ENCODE assay signal across 10 cellular contexts in the genomic region with DNA sequence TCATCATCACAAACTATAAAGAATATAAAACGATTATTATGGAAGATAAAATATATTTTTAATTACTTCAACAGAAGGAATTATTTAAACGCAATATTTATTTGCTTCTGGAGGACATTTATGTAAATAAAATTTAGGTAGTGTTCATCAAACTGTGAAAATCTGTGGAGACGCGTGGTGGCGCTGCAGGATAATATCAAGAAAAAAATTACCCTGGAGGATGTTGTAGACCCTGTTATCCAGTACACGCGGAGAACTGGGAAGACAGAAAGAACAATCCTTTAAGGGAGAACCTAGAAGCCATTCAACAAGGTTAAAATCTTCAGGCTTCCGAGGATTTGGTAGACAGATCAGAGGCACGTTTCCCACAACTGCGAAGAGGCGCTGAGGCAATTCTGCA. TPM values are rescaled to one million over a fixed set of nuclear protein-coding genes. Genes with fewer than 3 reads are reported as not detected.
DNase-seq lines count a peak whose midpoint lies in the region; ATAC-seq and TF ChIP-seq lines count a peak whose summit lies in the region.
"Had no signal": no experiment of that assay in that cellular context is flagged by ENCODE, and none has a peak within 500 bp of the region (broad histone marks: within the 10 kb centered on the region; RNA-seq: fewer than 3 reads in every experiment).

A gene (plus strand): TSS at position 242 of the 400 bp plus-strand sequence. CDS start 189 bp downstream, outside the sequence.

- H3K27me3 ChIP-seq in ovary, result no peaks in the 10 kb centered on the region

- intact Hi-C loops in ovary (cut with DNase I) (no loop called here), left colon (cut with DNase I, micrococcal nuclease) (no loop called here)

- no peak within 1 kb of the TSS for H3K27ac ChIP-seq in coronary artery
- H3K27ac ChIP-seq in ovary, result no peak within 1 kb of the TSS

- ATAC-seq in HG02981 (IDR thresholded peaks at IDR 0.05; ENCODE audit: unreplicated experiment), result no peak
- no peak for ATAC-seq in left colon

- H3K36me3 ChIP-seq in ovary, result no peaks in the 10 kb centered on the region

- H3K4me3 ChIP-seq in coronary artery (peak within 1 kb of the TSS; percentile 55), ovary (peak within 1 kb of the TSS; percentile 1)

- peaks cover 0 to 33% of the 10 kb centered on the region in 2 donors for H3K9me3 ChIP-seq in ovary

- 14 to 22% (median 20%) methylated on average over 11 of the region's 11 CpGs for WGBS in ovary, 3 donors

- no peaks in the 10 kb centered on the region for H3K4me1 ChIP-seq in ovary (ENCODE audit: insufficient read depth)

- TF ChIP-seq EP300 in ovary (IDR thresholded peaks at IDR 0.05), result no peak

- no peak for TF ChIP-seq CTCF in coronary artery (IDR thresholded peaks at IDR 0.05)
- TF ChIP-seq CTCF in ovary (IDR thresholded peaks at IDR 0.05), result no peak

- DNase-seq in EH (ENCODE audit: low read depth) (peak; percentile 15), NCI-H460 (ENCODE audit: extremely low read depth, low read depth) (peak; percentile 20), coronary artery (ENCODE audit: low spot score) (no peak), ovary (peak in 3 of 5 donors; percentile 19 to 44 (median 23)), NCI-H510A (lab: John Stamatoyannopoulos, UW) (no peak), activated T-cell treated with anti-CD3 and anti-CD28 coated beads for 4 hours (no peak), left colon (no peak)
- DNase-seq: activated CD4-positive, alpha-beta T cell treated with anti-CD3 and anti-CD28 coated beads, Interleukin-2, amount 50 U/mL, for 4 hours; NCI-H524 treated with DMSO at 0.1 percent for 48 hours had no signal

- no peak for TF ChIP-seq POLR2A in ovary (IDR thresholded peaks at IDR 0.05)

RNA-seq across cellular contexts. Expression of the gene that starts here (rescaled TPM):
- 0.75 and 0.99 TPM in 2 replicates for total RNA-seq in NCI-H460 (2014; rRNA removed; shearing (Covaris generic))
- polyA plus RNA-seq in NCI-H460 (2014; cell fraction: nucleus; rRNA removed), result 0.32 and 0.47 TPM in 2 replicates
- total RNA-seq in ovary, result 1 to 10 TPM; 2.8 to 8.8 (median 6.9) TPM
- 1 to 10 TPM; 2.8 to 2.9 TPM for polyA plus RNA-seq in ovary
- under 1 TPM; 0.24 to 0.42 TPM for total RNA-seq in left colon

Comparison
In these comparisons a context has a peak if more than half of its experiments do, and no peak if none do; other contexts are left out.
1. Peak in DNase-seq in NCI-H460; RNA of the gene not detected or under 1 TPM.
2. DNase-seq: peak in EH (single experiment) and ovary (3 of 5); none in coronary artery (single experiment), NCI-H510A (single experiment), activated T-cell treated with anti-CD3 and anti-CD28 coated beads for 4 hours (single experiment) and left colon (0 of 2).